In genomic region chr4:88382621-88383020, GRCh38 we compare ENCODE assay signal across 8 cellular contexts. TPM values are rescaled to one million over a fixed set of nuclear protein-coding genes. Genes with fewer than 3 reads are reported as not detected.
A peak's percentile ranks its signal among the peaks of the same experiment; 100 is the strongest.
DNase-seq lines count a peak whose midpoint lies in the region; ATAC-seq, FAIRE-seq and TF ChIP-seq lines count a peak whose summit lies in the region.

No MANE protein-coding gene starts in this region.

- peaks cover 8% of the 10 kb centered on the region for H3K4me1 ChIP-seq in DND-41 (ENCODE audit: insufficient read depth, low read length)

- no peaks in the 10 kb centered on the region for H4K20me1 ChIP-seq in DND-41 (ENCODE audit: insufficient read depth, low read length)

- no peak for DNase-seq in DND-41
- DNase-seq in activated CD4-positive, alpha-beta T cell treated with anti-CD3 and anti-CD28 coated beads, Interleukin-2, amount 50 U/mL, for 1 hour: peak; percentile 39
- DNase-seq in kidney glomerular epithelial cell (lab: John Stamatoyannopoulos, UW): peak; percentile 1
- DNase-seq in cerebellar cortex (ENCODE audit: low spot score): no peak
- no peak for DNase-seq in SK-N-DZ (ENCODE audit: low spot score)
- no peak for DNase-seq in endothelial cell (ENCODE audit: low spot score)
- DNase-seq in HTR-8/SVneo (ENCODE audit: insufficient read length, low spot score): no peak

- peaks cover 7% of the 10 kb centered on the region for H3K27me3 ChIP-seq in DND-41 (ENCODE audit: insufficient read depth, low read length, poor library complexity)

- H3K79me2 ChIP-seq in DND-41 (ENCODE audit: insufficient read depth, low read length): no peaks in the 10 kb centered on the region

- H3K36me3 Mint-ChIP-seq in endothelial cell (ENCODE audit: low read depth, unreplicated experiment): no peaks in the 10 kb centered on the region

- H3K27ac Mint-ChIP-seq in endothelial cell (ENCODE audit: unreplicated experiment): no peak overlapping the region

- H3K9ac ChIP-seq in DND-41 (ENCODE audit: low read depth, low read length): no peak overlapping the region

- H3K4me3 Mint-ChIP-seq in endothelial cell (ENCODE audit: unreplicated experiment): no peak overlapping the region

- FAIRE-seq in HTR-8/SVneo (lab: Jason Lieb, UNC): no peak

- H3K27ac ChIP-seq in DND-41 (ENCODE audit: low read length): no peak overlapping the region

- H3K27me3 Mint-ChIP-seq in endothelial cell (ENCODE audit: unreplicated experiment): no peaks in the 10 kb centered on the region

- no peak overlapping the region for H3K4me3 ChIP-seq in DND-41 (ENCODE audit: low read depth in 1 of 2, low read length in 2 of 2)

- TF ChIP-seq CTCF in DND-41 (IDR thresholded peaks at IDR 0.05; ENCODE audit: borderline replicate concordance, extremely low read depth, low read length, poor library complexity, severe bottlenecking) (no peak), endothelial cell (IDR thresholded peaks at IDR 0.05; ENCODE audit: unreplicated experiment) (no peak)

- ATAC-seq in DND-41 (ENCODE audit: insufficient read depth, low read depth) (no peak), HG02642 (IDR thresholded peaks at IDR 0.05; ENCODE audit: poor library complexity, unreplicated experiment) (peak; percentile 46)

- no peak overlapping the region for H3K4me2 ChIP-seq in DND-41 (ENCODE audit: insufficient read depth, low read length)

- peak overlapping the region; percentile 14; the same call in 1 of the 2 replicates for H2AFZ ChIP-seq in DND-41 (ENCODE audit: low read depth, low read length)

- no peaks in the 10 kb centered on the region for H3K9me3 ChIP-seq in DND-41 (ENCODE audit: insufficient read depth, low read length, severe bottlenecking)

- no peaks in the 10 kb centered on the region for H3K4me1 Mint-ChIP-seq in endothelial cell (ENCODE audit: unreplicated experiment)

- no peaks in the 10 kb centered on the region for H3K9me3 Mint-ChIP-seq in endothelial cell (ENCODE audit: unreplicated experiment)

- H3K36me3 ChIP-seq in DND-41 (ENCODE audit: insufficient read depth, low read length): no peaks in the 10 kb centered on the region; the same call in 1 of the 2 replicates

RNA-seq across cellular contexts. Expression of gene HERC6, which starts 4.0 kb away (rescaled TPM):
- polyA plus RNA-seq in SK-N-DZ (2014; cell fraction: cytosol; rRNA removed): 0.88 TPM in 1 of 2 replicates, not detected in the other
- not detected in 2 replicates for polyA plus RNA-seq in SK-N-DZ (2014; cell fraction: nucleus; rRNA removed)
- 3.2 TPM for total RNA-seq in endothelial cell (ENCODE audit: unreplicated experiment)

Comparison
In these comparisons a context has a peak if more than half of its experiments do, and no peak if none do; other contexts are left out.
1. DNase-seq: peak in activated CD4-positive, alpha-beta T cell treated with anti-CD3 and anti-CD28 coated beads, Interleukin-2, amount 50 U/mL, for 1 hour (single experiment) and kidney glomerular epithelial cell (single experiment); none in DND-41 (single experiment), cerebellar cortex (single experiment), SK-N-DZ (single experiment), endothelial cell (single experiment) and HTR-8/SVneo (single experiment).